ENCODE assay signal across 8 cellular contexts in genomic region chr17:3964203-3965122, GRCh38. TPM values are rescaled to one million over a fixed set of nuclear protein-coding genes. Genes with fewer than 3 reads are reported as not detected.
A peak's percentile ranks its signal among the peaks of the same experiment; 100 is the strongest.
DNase-seq lines count a peak whose midpoint lies in the region; ATAC-seq and TF ChIP-seq lines count a peak whose summit lies in the region.

Gene ATP2A3 (minus strand): TSS chr17:3964437. CDS start chr17:3964291, 146 bp downstream.

- no peaks in the 10 kb centered on the region for H3K79me2 ChIP-seq in mammary epithelial cell (ENCODE audit: insufficient read depth, low read length)

- peak within 1 kb of the TSS; percentile 72 for H2AFZ ChIP-seq in mammary epithelial cell (ENCODE audit: low read depth, low read length)

- peaks cover 4% of the 10 kb centered on the region for H3K4me1 ChIP-seq in mammary epithelial cell (ENCODE audit: insufficient read depth, low read length)

- H3K9ac ChIP-seq in mammary epithelial cell (ENCODE audit: insufficient read depth, low read length): no peak within 1 kb of the TSS

- WGBS in mammary epithelial cell (ENCODE audit: low coverage, missing lambda C conversion rate): 11% methylated on average over 23 of the region's 92 CpGs

- H3K4me1 Mint-ChIP-seq in memory B cell: peaks cover 58% of the 10 kb centered on the region

- H3K27ac ChIP-seq in WERI-Rb-1 (peak within 1 kb of the TSS; percentile 45; the same call in 1 of the 2 replicates), mammary epithelial cell (ENCODE audit: insufficient read depth, low read depth, low read length) (no peak within 1 kb of the TSS)

- no peaks in the 10 kb centered on the region for H3K36me3 ChIP-seq in WERI-Rb-1
- H3K36me3 ChIP-seq in mammary epithelial cell (ENCODE audit: insufficient read depth, low read length): no peaks in the 10 kb centered on the region

- peaks cover 9% of the 10 kb centered on the region for H3K36me3 Mint-ChIP-seq in memory B cell

- intact Hi-C loops in mammary epithelial cell (cut with micrococcal nuclease): no loop called here

- H3K27me3 ChIP-seq in WERI-Rb-1 (ENCODE audit: insufficient read depth, low read depth, severe bottlenecking): no peaks in the 10 kb centered on the region
- peaks cover 19% of the 10 kb centered on the region for H3K27me3 ChIP-seq in mammary epithelial cell (ENCODE audit: insufficient read depth, low read length)

- H3K27me3 Mint-ChIP-seq in memory B cell: no peaks in the 10 kb centered on the region

- CTCF ChIA-PET in mammary epithelial cell (lab: Charles Lee; ENCODE audit: low non-redundant PET): no interaction called here

- BruUV-seq in mammary epithelial cell (replicated peaks; lab: Mats Ljungman, UMichigan): no TSS peak

- H3K4me3 ChIP-seq in WERI-Rb-1 (ENCODE audit: low read depth, low read length) (no peak within 1 kb of the TSS), mammary epithelial cell (replicated peaks in 1 of 3; ENCODE audit: insufficient read depth in 1 of 3, low read depth in 2 of 3, low read length in 3 of 3) (peak within 1 kb of the TSS; percentile 21 to 41 (median 27))

- H3K9me3 ChIP-seq in WERI-Rb-1 (ENCODE audit: severe bottlenecking): no peaks in the 10 kb centered on the region
- no peaks in the 10 kb centered on the region for H3K9me3 ChIP-seq in mammary epithelial cell (replicated peaks; ENCODE audit: insufficient read depth, low read length)

- dilution Hi-C loops in mammary epithelial cell (cut with HindIII; ENCODE audit: low sequenced_read_pairs): loop anchor here (10.0 kb wide), 1 partner anchor 200 kb away; no protein-coding TSS in a partner anchor

- TF ChIP-seq CTCF in WERI-Rb-1 (IDR thresholded peaks at IDR 0.05; ENCODE audit: low read depth, low read length) (no peak), mammary epithelial cell (conservative IDR thresholded peaks at IDR 0.05 in 1 of 2, IDR thresholded peaks at IDR 0.05 in 1 of 2; ENCODE audit: extremely low read depth in 1 of 2, insufficient read depth in 1 of 2, low read depth in 1 of 2, low read length in 2 of 2) (no peak)

- ATAC-seq in HG03439 (IDR thresholded peaks at IDR 0.05; ENCODE audit: unreplicated experiment) (peak; percentile 39), memory B cell (ENCODE audit: low read depth) (peak; percentile 38)

- H4K20me1 ChIP-seq in mammary epithelial cell (ENCODE audit: insufficient read depth, low read length): no peaks in the 10 kb centered on the region

- peak; percentile 62 for DNase-seq in SIG-M5 treated with dmso at 0.1 percent for 504 hours (lab: John Stamatoyannopoulos, UW; ENCODE audit: unreplicated experiment)
- DNase-seq in SIG-M5 (lab: John Stamatoyannopoulos, UW): no peak
- no peak for DNase-seq in WERI-Rb-1
- no peak for DNase-seq in mammary epithelial cell
- DNase-seq in memory B cell (ENCODE audit: low spot score in 2 of 2): peak; percentile 56 to 73
- DNase-seq in stimulated activated CD8-positive, alpha-beta memory T cell treated with anti-CD3 and anti-CD28 coated beads, Interleukin-7, amount 100 ng/mL, for 1 hour (ENCODE audit: low read depth in 2 of 2): peak; percentile 33 to 51
- DNase-seq in foreskin melanocyte: no peak

- H3K4me3 Mint-ChIP-seq in memory B cell: peak within 1 kb of the TSS; percentile 91

- peak within 1 kb of the TSS; percentile 87 for H3K4me2 ChIP-seq in mammary epithelial cell (ENCODE audit: insufficient read depth, low read depth, low read length)

- in situ Hi-C loops in mammary epithelial cell (cut with MboI; ENCODE audit: low sequenced_read_pairs in 2 of 2): no loop called here

- no peaks in the 10 kb centered on the region for H3K9me3 Mint-ChIP-seq in memory B cell

- H3K27ac Mint-ChIP-seq in memory B cell: peak within 1 kb of the TSS; percentile 92

RNA-seq across cellular contexts. Expression of gene ATP2A3, which starts in this region (rescaled TPM):
- total RNA-seq in mammary epithelial cell: under 1 TPM in 1 of 2 donors, not detected in 1; 0.19 TPM
- not detected for polyA plus RNA-seq in mammary epithelial cell
- polyA minus RNA-seq in mammary epithelial cell: not detected

Comparison
In these comparisons a context has a peak if more than half of its experiments do, and no peak if none do; other contexts are left out.
1. DNase-seq: peak in SIG-M5 treated with dmso at 0.1 percent for 504 hours (single experiment), memory B cell (2 of 2) and stimulated activated CD8-positive, alpha-beta memory T cell treated with anti-CD3 and anti-CD28 coated beads, Interleukin-7, amount 100 ng/mL, for 1 hour (2 of 2); none in SIG-M5 (single experiment), WERI-Rb-1 (single experiment), mammary epithelial cell (single experiment) and foreskin melanocyte (single experiment).